1 cellular context compared by ENCODE assay signal in the genomic region with DNA sequence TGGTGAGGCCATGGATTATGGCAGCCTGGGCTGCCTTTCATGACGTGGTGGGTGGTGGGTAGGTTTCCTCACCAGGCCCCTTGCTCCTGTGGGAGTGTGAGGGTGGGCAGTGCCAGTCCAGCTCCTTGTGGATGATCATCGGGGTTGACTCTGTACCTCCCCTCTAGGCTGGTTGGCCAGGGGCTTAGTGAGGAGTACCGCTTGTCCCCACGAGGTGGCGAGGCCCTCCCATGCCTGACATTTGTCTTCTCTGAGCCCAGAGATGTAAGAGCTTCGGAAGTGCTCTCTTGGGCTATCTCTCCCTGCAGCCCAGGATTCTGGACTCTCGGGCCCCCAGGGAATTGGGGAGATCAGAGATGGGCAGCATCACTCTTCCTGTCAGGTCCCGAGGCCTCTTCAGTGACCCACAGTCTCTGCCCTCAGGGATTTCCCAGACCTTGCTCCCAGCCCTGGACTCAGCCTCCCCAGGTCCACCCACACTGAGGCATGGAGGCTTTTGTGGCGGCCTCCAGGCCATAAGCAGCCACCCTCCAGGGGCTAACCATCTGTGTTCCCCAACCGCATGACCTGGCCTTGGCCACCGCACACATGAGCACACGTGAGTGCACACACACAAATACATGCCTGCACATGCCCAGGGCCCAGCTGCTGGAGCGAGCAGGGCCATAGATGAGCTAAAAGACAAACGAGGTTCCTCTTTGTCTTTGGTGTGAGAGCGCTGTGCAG.
TF ChIP-seq lines count a peak whose summit lies in the region.

No MANE protein-coding gene starts in this region.

TF ChIP-seq in HepG2, 621 proteins besides CTCF, POLR2A, EP300 and RAD21 (continues in another document):
- no peak for TF ChIP-seq ZNF589 (CRISPR knock-in tag; conservative IDR thresholded peaks at IDR 0.05)
- TF ChIP-seq STAG1 (CRISPR knock-in tag; IDR thresholded peaks at IDR 0.05): peak; percentile 90
- TF ChIP-seq KAT8 (CRISPR knock-in tag; IDR thresholded peaks at IDR 0.05): 0 out of 2 replicates have a peak, but pooled peaks have one; percentile 23
- TF ChIP-seq, protein P1, sequence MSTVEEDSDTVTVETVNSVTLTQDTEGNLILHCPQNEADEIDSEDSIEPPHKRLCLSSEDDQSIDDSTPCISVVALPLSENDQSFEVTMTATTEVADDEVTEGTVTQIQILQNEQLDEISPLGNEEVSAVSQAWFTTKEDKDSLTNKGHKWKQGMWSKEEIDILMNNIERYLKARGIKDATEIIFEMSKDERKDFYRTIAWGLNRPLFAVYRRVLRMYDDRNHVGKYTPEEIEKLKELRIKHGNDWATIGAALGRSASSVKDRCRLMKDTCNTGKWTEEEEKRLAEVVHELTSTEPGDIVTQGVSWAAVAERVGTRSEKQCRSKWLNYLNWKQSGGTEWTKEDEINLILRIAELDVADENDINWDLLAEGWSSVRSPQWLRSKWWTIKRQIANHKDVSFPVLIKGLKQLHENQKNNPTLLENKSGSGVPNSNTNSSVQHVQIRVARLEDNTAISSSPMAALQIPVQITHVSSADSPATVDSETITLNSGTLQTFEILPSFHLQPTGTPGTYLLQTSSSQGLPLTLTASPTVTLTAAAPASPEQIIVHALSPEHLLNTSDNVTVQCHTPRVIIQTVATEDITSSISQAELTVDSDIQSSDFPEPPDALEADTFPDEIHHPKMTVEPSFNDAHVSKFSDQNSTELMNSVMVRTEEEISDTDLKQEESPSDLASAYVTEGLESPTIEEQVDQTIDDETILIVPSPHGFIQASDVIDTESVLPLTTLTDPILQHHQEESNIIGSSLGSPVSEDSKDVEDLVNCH (CRISPR knock-in tag; IDR thresholded peaks at IDR 0.05): no peak
- peak; percentile 61 for TF ChIP-seq RBM39 (IDR thresholded peaks at IDR 0.05; ENCODE audit: low read depth, low read length, poor library complexity, severe bottlenecking)
- 0 out of 2 replicates have a peak, but pooled peaks have one; percentile 41 for TF ChIP-seq NFKB2 (CRISPR knock-in tag; IDR thresholded peaks at IDR 0.05; ENCODE audit: borderline replicate concordance)
- TF ChIP-seq XRCC5 (optimal IDR thresholded peaks at IDR 0.05; ENCODE audit: low read length): peak; percentile 56
- peak; percentile 40; the same call in 1 of the 2 replicates for TF ChIP-seq CEBPG (CRISPR knock-in tag; IDR thresholded peaks at IDR 0.05)
- no peak for TF ChIP-seq MATR3 (CRISPR knock-in tag; IDR thresholded peaks at IDR 0.05)
- TF ChIP-seq ZNF30 (CRISPR knock-in tag; IDR thresholded peaks at IDR 0.05): 0 out of 2 replicates have a peak, but pooled peaks have one; percentile 23
- TF ChIP-seq PCBP2 (optimal IDR thresholded peaks at IDR 0.05; ENCODE audit: low read depth, low read length, poor library complexity, severe bottlenecking): no peak
- TF ChIP-seq ZFP36L1 (CRISPR knock-in tag; IDR thresholded peaks at IDR 0.05): 0 out of 2 replicates have a peak, but pooled peaks have one; percentile 46
- 0 out of 2 replicates have a peak, but pooled peaks have one; percentile 7 for TF ChIP-seq ELF1 (CRISPR knock-in tag; IDR thresholded peaks at IDR 0.05)
- no peak for TF ChIP-seq LCORL (IDR thresholded peaks at IDR 0.05)
- peak; percentile 65; the same call in 1 of the 2 replicates for TF ChIP-seq LCORL (CRISPR knock-in tag; IDR thresholded peaks at IDR 0.05)
- TF ChIP-seq BCL3 (CRISPR knock-in tag; IDR thresholded peaks at IDR 0.05): peak; percentile 61
- TF ChIP-seq ISX (CRISPR knock-in tag; conservative IDR thresholded peaks at IDR 0.05): no peak
- TF ChIP-seq UBTF (CRISPR knock-in tag; IDR thresholded peaks at IDR 0.05): 0 out of 2 replicates have a peak, but pooled peaks have one; percentile 34
- TF ChIP-seq ZNF558 (CRISPR knock-in tag; IDR thresholded peaks at IDR 0.05; ENCODE audit: borderline replicate concordance): 0 out of 2 replicates have a peak, but pooled peaks have one; percentile 2
- TF ChIP-seq HMGXB4 (CRISPR knock-in tag; IDR thresholded peaks at IDR 0.05; ENCODE audit: borderline replicate concordance in 1 of 2, low read depth in 1 of 2): 0 out of 4 replicates have a peak, but pooled peaks have one; percentile 29 to 55
- TF ChIP-seq, protein P2, sequence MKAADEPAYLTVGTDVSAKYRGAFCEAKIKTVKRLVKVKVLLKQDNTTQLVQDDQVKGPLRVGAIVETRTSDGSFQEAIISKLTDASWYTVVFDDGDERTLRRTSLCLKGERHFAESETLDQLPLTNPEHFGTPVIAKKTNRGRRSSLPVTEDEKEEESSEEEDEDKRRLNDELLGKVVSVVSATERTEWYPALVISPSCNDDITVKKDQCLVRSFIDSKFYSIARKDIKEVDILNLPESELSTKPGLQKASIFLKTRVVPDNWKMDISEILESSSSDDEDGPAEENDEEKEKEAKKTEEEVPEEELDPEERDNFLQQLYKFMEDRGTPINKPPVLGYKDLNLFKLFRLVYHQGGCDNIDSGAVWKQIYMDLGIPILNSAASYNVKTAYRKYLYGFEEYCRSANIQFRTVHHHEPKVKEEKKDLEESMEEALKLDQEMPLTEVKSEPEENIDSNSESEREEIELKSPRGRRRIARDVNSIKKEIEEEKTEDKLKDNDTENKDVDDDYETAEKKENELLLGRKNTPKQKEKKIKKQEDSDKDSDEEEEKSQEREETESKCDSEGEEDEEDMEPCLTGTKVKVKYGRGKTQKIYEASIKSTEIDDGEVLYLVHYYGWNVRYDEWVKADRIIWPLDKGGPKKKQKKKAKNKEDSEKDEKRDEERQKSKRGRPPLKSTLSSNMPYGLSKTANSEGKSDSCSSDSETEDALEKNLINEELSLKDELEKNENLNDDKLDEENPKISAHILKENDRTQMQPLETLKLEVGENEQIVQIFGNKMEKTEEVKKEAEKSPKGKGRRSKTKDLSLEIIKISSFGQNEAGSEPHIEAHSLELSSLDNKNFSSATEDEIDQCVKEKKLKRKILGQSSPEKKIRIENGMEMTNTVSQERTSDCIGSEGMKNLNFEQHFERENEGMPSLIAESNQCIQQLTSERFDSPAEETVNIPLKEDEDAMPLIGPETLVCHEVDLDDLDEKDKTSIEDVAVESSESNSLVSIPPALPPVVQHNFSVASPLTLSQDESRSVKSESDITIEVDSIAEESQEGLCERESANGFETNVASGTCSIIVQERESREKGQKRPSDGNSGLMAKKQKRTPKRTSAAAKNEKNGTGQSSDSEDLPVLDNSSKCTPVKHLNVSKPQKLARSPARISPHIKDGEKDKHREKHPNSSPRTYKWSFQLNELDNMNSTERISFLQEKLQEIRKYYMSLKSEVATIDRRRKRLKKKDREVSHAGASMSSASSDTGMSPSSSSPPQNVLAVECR (CRISPR knock-in tag; IDR thresholded peaks at IDR 0.05; ENCODE audit: borderline replicate concordance): peak; percentile 31; the same call in 1 of the 2 replicates
- no peak for TF ChIP-seq ZNF430 (CRISPR knock-in tag; IDR thresholded peaks at IDR 0.05)
- TF ChIP-seq GABPB1 (CRISPR knock-in tag; IDR thresholded peaks at IDR 0.05): peak; percentile 30; the same call in 1 of the 2 replicates
- TF ChIP-seq SAP130 (CRISPR knock-in tag; IDR thresholded peaks at IDR 0.05; ENCODE audit: low read depth): 0 out of 2 replicates have a peak, but pooled peaks have one; percentile 14
- TF ChIP-seq, protein P3, sequence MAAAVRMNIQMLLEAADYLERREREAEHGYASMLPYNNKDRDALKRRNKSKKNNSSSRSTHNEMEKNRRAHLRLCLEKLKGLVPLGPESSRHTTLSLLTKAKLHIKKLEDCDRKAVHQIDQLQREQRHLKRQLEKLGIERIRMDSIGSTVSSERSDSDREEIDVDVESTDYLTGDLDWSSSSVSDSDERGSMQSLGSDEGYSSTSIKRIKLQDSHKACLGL (CRISPR knock-in tag; IDR thresholded peaks at IDR 0.05): peak; percentile 45; the same call in 1 of the 2 replicates
- peak; percentile 53; the same call in 1 of the 2 replicates for TF ChIP-seq AKAP8 (CRISPR knock-in tag; IDR thresholded peaks at IDR 0.05)
- TF ChIP-seq ZSCAN25 (CRISPR knock-in tag; IDR thresholded peaks at IDR 0.05): 0 out of 2 replicates have a peak, but pooled peaks have one; percentile 35
- peak; percentile 20; the same call in 1 of the 2 replicates for TF ChIP-seq MYC (CRISPR knock-in tag; IDR thresholded peaks at IDR 0.05; ENCODE audit: borderline replicate concordance)
- TF ChIP-seq SMC3 (IDR thresholded peaks at IDR 0.05; ENCODE audit: low read length): peak; percentile 86
- no peak for TF ChIP-seq NR2F6 (IDR thresholded peaks at IDR 0.05)
- TF ChIP-seq NR2F6 (CRISPR knock-in tag; IDR thresholded peaks at IDR 0.05): peak; percentile 16; the same call in 1 of the 2 replicates
- peak; percentile 45; the same call in 1 of the 2 replicates for TF ChIP-seq ZNF350 (CRISPR knock-in tag; IDR thresholded peaks at IDR 0.05; ENCODE audit: borderline replicate concordance, low read depth)
- peak; percentile 72 for TF ChIP-seq ZNF777 (CRISPR knock-in tag; IDR thresholded peaks at IDR 0.05)
- no peak for TF ChIP-seq GLI4 (CRISPR knock-in tag; IDR thresholded peaks at IDR 0.05; ENCODE audit: borderline replicate concordance)
- no peak for TF ChIP-seq ZNF780A (CRISPR knock-in tag; IDR thresholded peaks at IDR 0.05)
- TF ChIP-seq NFE2L2 (IDR thresholded peaks at IDR 0.05; ENCODE audit: low read length): 0 out of 2 replicates have a peak, but pooled peaks have one; percentile 2
- 0 out of 2 replicates have a peak, but pooled peaks have one; percentile 29 for TF ChIP-seq ZFP37 (CRISPR knock-in tag; IDR thresholded peaks at IDR 0.05; ENCODE audit: borderline replicate concordance)
- TF ChIP-seq PHF8 (CRISPR knock-in tag; IDR thresholded peaks at IDR 0.05): 0 out of 2 replicates have a peak, but pooled peaks have one; percentile 26
- peak; percentile 72; the same call in 1 of the 2 replicates for TF ChIP-seq TSC22D2 (CRISPR knock-in tag; IDR thresholded peaks at IDR 0.05; ENCODE audit: borderline replicate concordance)
- TF ChIP-seq ZNF619 (CRISPR knock-in tag; IDR thresholded peaks at IDR 0.05): 0 out of 2 replicates have a peak, but pooled peaks have one; percentile 55
- TF ChIP-seq FOXO1 (CRISPR knock-in tag; IDR thresholded peaks at IDR 0.05): 0 out of 2 replicates have a peak, but pooled peaks have one; percentile 14
- peak; percentile 64 for TF ChIP-seq KDM2A (CRISPR knock-in tag; IDR thresholded peaks at IDR 0.05; ENCODE audit: borderline replicate concordance, low read depth)
- TF ChIP-seq ZNF331 (CRISPR knock-in tag; IDR thresholded peaks at IDR 0.05): peak; percentile 52; the same call in 1 of the 2 replicates
- TF ChIP-seq ARHGAP35 (CRISPR knock-in tag; IDR thresholded peaks at IDR 0.05; ENCODE audit: borderline replicate concordance): no peak
- TF ChIP-seq PPARG (CRISPR knock-in tag; conservative IDR thresholded peaks at IDR 0.05): no peak
- TF ChIP-seq FOXA1 (IDR thresholded peaks at IDR 0.05): no peak
- 0 out of 2 replicates have a peak, but pooled peaks have one; percentile 8 for TF ChIP-seq FOXA1 (CRISPR knock-in tag; IDR thresholded peaks at IDR 0.05)
- no peak for TF ChIP-seq CBX2 (IDR thresholded peaks at IDR 0.05; ENCODE audit: low read depth, low read length)
- 0 out of 2 replicates have a peak, but pooled peaks have one; percentile 48 for TF ChIP-seq CBX2 (CRISPR knock-in tag; IDR thresholded peaks at IDR 0.05; ENCODE audit: low read depth)
- TF ChIP-seq TEAD3 (CRISPR knock-in tag; optimal IDR thresholded peaks at IDR 0.05; ENCODE audit: borderline replicate concordance): peak; percentile 6
